ENCODE assay signal across 19 cellular contexts in genomic region chr2:51027442-51027841, GRCh38. TPM values are rescaled to one million over a fixed set of nuclear protein-coding genes. Genes with fewer than 3 reads are reported as not detected.
"Had no signal": no experiment of that assay in that cellular context is flagged by ENCODE, and none has a peak within 500 bp of the region (broad histone marks: within the 10 kb centered on the region; RNA-seq: fewer than 3 reads in every experiment).

No MANE protein-coding gene starts in this region.

- H3K36me3 ChIP-seq: right lobe of liver had no signal

- H3K4me3 ChIP-seq: hepatocyte, right lobe of liver had no signal

- H3K9me3 ChIP-seq: right lobe of liver had no signal

- H3K27ac ChIP-seq: epithelial cell of prostate, foreskin keratinocyte, hepatocyte, right lobe of liver had no signal

- H3K4me1 ChIP-seq: foreskin keratinocyte, right lobe of liver had no signal

- FAIRE-seq: small intestine had no signal

- DNase-seq: activated CD4-positive, alpha-beta memory T cell treated with anti-CD3 and anti-CD28 coated beads, Interleukin-2, amount 10 ng/mL, durations not matched to agents 7 days and 5 days; activated CD4-positive, alpha-beta T cell treated with anti-CD3 and anti-CD28 coated beads for 48 hours; activated CD4-positive, CD25-positive, alpha-beta regulatory T cell; activated CD8-positive, alpha-beta memory T cell treated with anti-CD3 and anti-CD28 coated beads, Interleukin-2, amount 10 ng/mL, durations not matched to agents 7 days and 5 days; amniotic stem cell; endodermal cell; foreskin keratinocyte; left colon; nephron progenitor cell; small intestine; stimulated activated CD4-positive, alpha-beta T cell treated with anti-CD3 and anti-CD28 coated beads, Interleukin-4, amount 100 ng/mL, for 1 hour had no signal

- H3K27me3 ChIP-seq: right lobe of liver had no signal

- ATAC-seq: activated CD8-positive, alpha-beta memory T cell treated with anti-CD3 and anti-CD28 coated beads, Interleukin-2, amount 10 ng/mL, durations not matched to agents 7 days and 5 days; foreskin keratinocyte; left colon had no signal

RNA-seq across cellular contexts. Expression of gene NRXN1, which starts 4.5 kb away (rescaled TPM):
- total RNA-seq: activated CD4-positive, alpha-beta memory T cell treated with anti-CD3 and anti-CD28 coated beads, Interleukin-2, amount 10 ng/mL, durations not matched to agents 7 days and 5 days; activated CD8-positive, alpha-beta memory T cell treated with anti-CD3 and anti-CD28 coated beads, Interleukin-2, amount 10 ng/mL, durations not matched to agents 7 days and 5 days; foreskin keratinocyte; lung microvascular endothelial cell; osteocyte; pulmonary artery endothelial cell; T-helper 2 cell treated with Interferon-gamma antibody and Interleukin-4, amounts not matched to agents 100 ng/mL and 5 ng/mL, for 36 hours had no signal
- polyA plus RNA-seq: fibroblast of lung, foreskin keratinocyte had no signal
